In genomic region chr6:87407896-87408720, GRCh38 we compare ENCODE assay signal across 1 cellular context.
TF ChIP-seq lines count a peak whose summit lies in the region.

Gene CFAP206, plus strand, starts transcription at chr6:87407972. Its CDS starts 1,868 bp downstream, at chr6:87409840.

TF ChIP-seq in SK-N-SH, 30 proteins besides CTCF, POLR2A, EP300 and RAD21 (continued from another document):
- TF ChIP-seq, protein P1, sequence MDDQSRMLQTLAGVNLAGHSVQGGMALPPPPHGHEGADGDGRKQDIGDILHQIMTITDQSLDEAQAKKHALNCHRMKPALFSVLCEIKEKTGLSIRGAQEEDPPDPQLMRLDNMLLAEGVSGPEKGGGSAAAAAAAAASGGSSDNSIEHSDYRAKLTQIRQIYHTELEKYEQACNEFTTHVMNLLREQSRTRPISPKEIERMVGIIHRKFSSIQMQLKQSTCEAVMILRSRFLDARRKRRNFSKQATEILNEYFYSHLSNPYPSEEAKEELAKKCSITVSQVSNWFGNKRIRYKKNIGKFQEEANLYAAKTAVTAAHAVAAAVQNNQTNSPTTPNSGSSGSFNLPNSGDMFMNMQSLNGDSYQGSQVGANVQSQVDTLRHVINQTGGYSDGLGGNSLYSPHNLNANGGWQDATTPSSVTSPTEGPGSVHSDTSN (IDR thresholded peaks at IDR 0.05) = no peak
- TF ChIP-seq ELF1 (IDR thresholded peaks at IDR 0.05) (no peak), RXRA (IDR thresholded peaks at IDR 0.05; ENCODE audit: borderline replicate concordance, low read depth) (no peak), SIN3A (IDR thresholded peaks at IDR 0.05; ENCODE audit: borderline replicate concordance, low read depth, low read length) (0 out of 2 replicates have a peak, but pooled peaks have one; percentile 29), USF2 (IDR thresholded peaks at IDR 0.05; ENCODE audit: borderline replicate concordance, low read depth, low read length) (no peak), RCOR1 (IDR thresholded peaks at IDR 0.05; ENCODE audit: low read length) (no peak)
- TF ChIP-seq, protein P2, sequence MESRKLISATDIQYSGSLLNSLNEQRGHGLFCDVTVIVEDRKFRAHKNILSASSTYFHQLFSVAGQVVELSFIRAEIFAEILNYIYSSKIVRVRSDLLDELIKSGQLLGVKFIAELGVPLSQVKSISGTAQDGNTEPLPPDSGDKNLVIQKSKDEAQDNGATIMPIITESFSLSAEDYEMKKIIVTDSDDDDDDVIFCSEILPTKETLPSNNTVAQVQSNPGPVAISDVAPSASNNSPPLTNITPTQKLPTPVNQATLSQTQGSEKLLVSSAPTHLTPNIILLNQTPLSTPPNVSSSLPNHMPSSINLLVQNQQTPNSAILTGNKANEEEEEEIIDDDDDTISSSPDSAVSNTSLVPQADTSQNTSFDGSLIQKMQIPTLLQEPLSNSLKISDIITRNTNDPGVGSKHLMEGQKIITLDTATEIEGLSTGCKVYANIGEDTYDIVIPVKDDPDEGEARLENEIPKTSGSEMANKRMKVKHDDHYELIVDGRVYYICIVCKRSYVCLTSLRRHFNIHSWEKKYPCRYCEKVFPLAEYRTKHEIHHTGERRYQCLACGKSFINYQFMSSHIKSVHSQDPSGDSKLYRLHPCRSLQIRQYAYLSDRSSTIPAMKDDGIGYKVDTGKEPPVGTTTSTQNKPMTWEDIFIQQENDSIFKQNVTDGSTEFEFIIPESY (IDR thresholded peaks at IDR 0.05; ENCODE audit: borderline replicate concordance, low read depth) = no peak
- TF ChIP-seq, protein P3, sequence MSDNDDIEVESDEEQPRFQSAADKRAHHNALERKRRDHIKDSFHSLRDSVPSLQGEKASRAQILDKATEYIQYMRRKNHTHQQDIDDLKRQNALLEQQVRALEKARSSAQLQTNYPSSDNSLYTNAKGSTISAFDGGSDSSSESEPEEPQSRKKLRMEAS (IDR thresholded peaks at IDR 0.05; ENCODE audit: low read depth) = peak; percentile 7; the same call in 1 of the 2 replicates
